19 cellular contexts compared by ENCODE assay signal in the genomic region with DNA sequence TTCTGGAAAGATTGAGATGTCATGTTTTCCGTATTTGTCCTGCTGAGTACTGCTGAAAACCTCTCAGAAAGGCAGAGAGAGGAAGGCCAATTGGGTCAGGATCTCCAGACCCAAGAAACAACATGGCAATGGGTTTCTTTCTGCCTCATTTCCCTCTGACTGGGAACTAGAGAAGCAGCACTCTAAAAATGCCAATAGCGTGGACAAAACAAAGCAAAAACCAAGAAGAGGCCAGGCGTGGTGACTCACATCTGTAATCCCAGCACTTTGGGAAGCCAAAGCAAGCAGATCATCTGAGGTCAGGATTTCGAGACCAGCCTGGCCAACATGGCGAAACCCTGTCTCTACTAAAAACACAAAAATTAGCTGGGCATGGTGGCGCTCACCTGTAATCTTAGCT. TPM values are rescaled to one million over a fixed set of nuclear protein-coding genes. Genes with fewer than 3 reads are reported as not detected.
DNase-seq lines count a peak whose midpoint lies in the region; ATAC-seq and TF ChIP-seq lines count a peak whose summit lies in the region.
"Had no signal": no experiment of that assay in that cellular context is flagged by ENCODE, and none has a peak within 500 bp of the region (broad histone marks: within the 10 kb centered on the region; RNA-seq: fewer than 3 reads in every experiment).

No MANE protein-coding gene starts in this region.

- H3K27ac Mint-ChIP-seq in T-helper 17 cell: no peak overlapping the region
- H3K27ac Mint-ChIP-seq: activated B cell treated with CpG ODN at 0.5 μM for 24 hours; activated naive CD4-positive, alpha-beta T cell treated with anti-CD3 and anti-CD28 coated beads, Interleukin-2, amount 10 ng/mL, durations not matched to agents 7 days and 5 days; CD4-positive, alpha-beta T cell; T-cell had no signal

- no peak overlapping the region for H3K4me3 Mint-ChIP-seq in T-helper 17 cell
- H3K4me3 Mint-ChIP-seq: activated B cell treated with CpG ODN at 0.5 μM for 24 hours; activated naive CD4-positive, alpha-beta T cell treated with anti-CD3 and anti-CD28 coated beads, Interleukin-2, amount 10 ng/mL, durations not matched to agents 7 days and 5 days; CD4-positive, alpha-beta T cell; T-cell had no signal

- no peaks in the 10 kb centered on the region for H3K36me3 Mint-ChIP-seq in T-helper 17 cell (ENCODE audit: low read depth)
- H3K36me3 Mint-ChIP-seq: activated naive CD4-positive, alpha-beta T cell treated with anti-CD3 and anti-CD28 coated beads, Interleukin-2, amount 10 ng/mL, durations not matched to agents 7 days and 5 days; T-cell had no signal

- peaks cover under 1% of the 10 kb centered on the region for H3K4me1 Mint-ChIP-seq in T-helper 17 cell

- H3K4me3 ChIP-seq in SJSA1: no peak overlapping the region
- H3K4me3 ChIP-seq in choroid plexus epithelial cell (ENCODE audit: low read depth, low read length): no peak overlapping the region
- H3K4me3 ChIP-seq: Peyer's patch, tibial nerve had no signal

- H3K36me3 ChIP-seq in SJSA1: no peaks in the 10 kb centered on the region
- H3K36me3 ChIP-seq: Peyer's patch, tibial nerve had no signal

- H3K27me3 ChIP-seq in SJSA1 (replicated peaks): no peaks in the 10 kb centered on the region
- H3K27me3 ChIP-seq: Peyer's patch had no signal

- peaks cover 18% of the 10 kb centered on the region for H3K4me1 ChIP-seq in SJSA1 (replicated peaks)
- H3K4me1 ChIP-seq: Peyer's patch, tibial nerve had no signal

- peak; percentile 22 for ATAC-seq in sciatic nerve
- no peak for ATAC-seq in HG02870 (IDR thresholded peaks at IDR 0.05; ENCODE audit: unreplicated experiment)
- ATAC-seq in T-helper 17 cell: no peak
- ATAC-seq: T-cell had no signal

- intact Hi-C loops in sciatic nerve (cut with DNase I): no loop called here

- peaks cover 2% of the 10 kb centered on the region for H3K27me3 Mint-ChIP-seq in T-helper 17 cell
- H3K27me3 Mint-ChIP-seq: activated naive CD4-positive, alpha-beta T cell treated with anti-CD3 and anti-CD28 coated beads, Interleukin-2, amount 10 ng/mL, durations not matched to agents 7 days and 5 days; CD4-positive, alpha-beta T cell; T-cell had no signal

- DNase-seq in ELR (ENCODE audit: low read depth) (peak; percentile 36), SJSA1 (ENCODE audit: low read depth in 1 of 2, low spot score in 2 of 2) (peak in 1 of 2 experiments; percentile 40), choroid plexus epithelial cell (ENCODE audit: low read depth) (peak; percentile 36), sciatic nerve (ENCODE audit: low spot score) (no peak), T-helper 17 cell (no peak), iPS-NIHi7 (ENCODE audit: extremely low spot score) (no peak)
- no peak for DNase-seq in stimulated activated CD4-positive, alpha-beta T cell treated with anti-CD3 and anti-CD28 coated beads, Interleukin-4, amount 100 ng/mL, for 4 hours
- DNase-seq: activated B cell treated with CpG ODN at 0.5 μM for 24 hours; activated naive CD4-positive, alpha-beta T cell treated with anti-CD3 and anti-CD28 coated beads, Interleukin-2, amount 10 ng/mL, durations not matched to agents 7 days and 5 days; CD4-positive, alpha-beta T cell; central memory CD4-positive, alpha-beta T cell; mammary epithelial cell; NCI-H1930; NCI-H526; Peyer's patch; stimulated activated CD4-positive, alpha-beta T cell treated with anti-CD3 and anti-CD28 coated beads, Interleukin-1b, Interleukin-23, amount 100 ng/mL, for 48 hours; T-cell had no signal

- no peak for TF ChIP-seq CTCF in choroid plexus epithelial cell (conservative IDR thresholded peaks at IDR 0.05; ENCODE audit: low read depth, low read length)

- peak overlapping the region; percentile 41 for H3K27ac ChIP-seq in SJSA1
- H3K27ac ChIP-seq: Peyer's patch, tibial nerve had no signal

- H3K9me3 ChIP-seq in SJSA1 (replicated peaks) (no peaks in the 10 kb centered on the region), T-helper 17 cell (ENCODE audit: control insufficient read depth, low read length, poor library complexity, severe bottlenecking) (no peaks in the 10 kb centered on the region)
- H3K9me3 ChIP-seq: Peyer's patch, tibial nerve had no signal

RNA-seq across cellular contexts. Expression of gene TNFRSF9, which starts 18.3 kb away (rescaled TPM):
- 3.4 and 5.6 TPM in 2 replicates for total RNA-seq in SJSA1 (2014; rRNA removed; shearing (Covaris generic))
- total RNA-seq in sciatic nerve (0.27 TPM), T-helper 17 cell (1 to 10 TPM in 1 of 2 donors, under 1 TPM in 1; 0.50 to 1.1 TPM)
- total RNA-seq: mammary epithelial cell had no signal

RNA-seq across cellular contexts. Expression of gene PARK7, which starts 39.2 kb away (rescaled TPM):
- total RNA-seq in SJSA1 (2014; rRNA removed; shearing (Covaris generic)): 436 and 479 TPM in 2 replicates
- 249 TPM for total RNA-seq in sciatic nerve
- total RNA-seq in T-helper 17 cell: 100 to 1,000 TPM; 106 to 123 TPM

Comparison
In these comparisons a context has a peak if more than half of its experiments do, and no peak if none do; other contexts are left out.
1. DNase-seq: peak in ELR (single experiment) and choroid plexus epithelial cell (single experiment); none in sciatic nerve (single experiment), T-helper 17 cell (0 of 3), iPS-NIHi7 (single experiment) and stimulated activated CD4-positive, alpha-beta T cell treated with anti-CD3 and anti-CD28 coated beads, Interleukin-4, amount 100 ng/mL, for 4 hours (0 of 2).